Comparison of ENCODE assay signal across 10 cellular contexts in the genomic region with DNA sequence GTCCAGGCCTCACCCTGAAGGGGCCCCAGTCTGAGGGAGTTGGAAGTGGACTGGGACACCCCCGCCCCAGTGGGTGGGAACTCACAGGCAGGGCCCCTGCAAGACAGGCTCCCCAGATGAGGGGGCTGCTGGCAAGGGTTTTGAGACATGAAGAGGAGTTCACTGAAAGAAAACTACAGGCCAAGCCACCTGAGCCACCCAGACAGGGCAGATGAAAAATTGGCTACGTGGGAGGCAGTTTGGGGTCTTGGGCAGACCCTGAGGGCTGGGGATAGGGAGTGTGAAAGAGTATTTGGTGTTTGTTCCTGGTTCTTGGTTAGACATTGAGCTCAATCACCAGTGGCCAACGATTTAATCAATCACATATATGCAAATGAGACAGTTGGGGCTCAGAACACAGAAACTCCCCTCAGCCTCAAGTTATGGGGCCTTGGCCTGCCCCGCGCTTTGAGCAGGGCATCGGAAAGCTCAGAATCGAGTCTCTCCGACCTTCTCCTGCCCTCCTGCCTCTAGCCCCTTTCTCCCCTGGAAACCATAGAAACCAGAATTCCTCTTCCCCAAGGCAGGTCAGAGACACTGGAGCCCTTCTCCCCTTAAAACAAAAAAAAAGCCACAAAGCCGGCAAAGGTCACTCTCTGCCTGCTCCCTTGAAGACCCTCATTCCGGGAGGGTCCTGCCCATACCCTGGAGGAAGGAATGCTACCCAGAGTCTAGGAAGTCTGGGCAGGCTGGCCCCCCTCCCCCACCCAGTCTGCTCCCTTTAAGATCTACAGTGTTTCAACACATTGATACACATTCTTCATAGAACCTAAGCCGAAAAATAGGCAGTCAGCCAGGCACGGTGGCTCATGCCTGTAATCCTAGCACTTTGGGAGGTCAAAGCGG. TPM values are rescaled to one million over a fixed set of nuclear protein-coding genes. Genes with fewer than 3 reads are reported as not detected.
DNase-seq lines count a peak whose midpoint lies in the region; ATAC-seq and TF ChIP-seq lines count a peak whose summit lies in the region.
"Had no signal": no experiment of that assay in that cellular context is flagged by ENCODE, and none has a peak within 500 bp of the region (broad histone marks: within the 10 kb centered on the region; RNA-seq: fewer than 3 reads in every experiment).

No MANE protein-coding gene starts in this region.

- TF ChIP-seq CTCF in A673 (conservative IDR thresholded peaks at IDR 0.05; ENCODE audit: low read depth, low read length) (no peak), body of pancreas (IDR thresholded peaks at IDR 0.05) (peak in 1 of 7 experiments; percentile 9), lower lobe of right lung (IDR thresholded peaks at IDR 0.05) (no peak)

- peaks cover 36% of the 10 kb centered on the region for H3K4me1 ChIP-seq in A673 (ENCODE audit: insufficient read depth, low read length, poor library complexity, severe bottlenecking)
- peaks cover 54% of the 10 kb centered on the region for H3K4me1 ChIP-seq in body of pancreas
- peaks cover 34% of the 10 kb centered on the region for H3K4me1 ChIP-seq in lower lobe of right lung

- H3K27me3 ChIP-seq in A673 (replicated peaks; ENCODE audit: insufficient read depth, low read depth, low read length, poor library complexity) (no peaks in the 10 kb centered on the region), body of pancreas (no peaks in the 10 kb centered on the region), lower lobe of right lung (ENCODE audit: low read depth) (no peaks in the 10 kb centered on the region)
- H3K27me3 ChIP-seq: SJSA1 had no signal

- H3K9me3 ChIP-seq in A673 (ENCODE audit: low read depth, low read length, poor library complexity, severe bottlenecking) (no peaks in the 10 kb centered on the region), body of pancreas (no peaks in the 10 kb centered on the region), lower lobe of right lung (no peaks in the 10 kb centered on the region)
- H3K9me3 ChIP-seq: SJSA1 had no signal

- CTCF ChIA-PET in A673 (lab: Charles Lee) (interaction anchor here (0.8 to 2.0 kb wide), 2 partner anchors 12 to 23 kb away, joined by 3 to 5 read pairs; no protein-coding TSS in a partner anchor), HEK293T (lab: Yijun Ruan, JAX) (interaction anchor here (1.0 kb wide), 1 partner anchor 23 kb away, joined by 3 read pairs; no protein-coding TSS in a partner anchor)

- peak; percentile 78 for DNase-seq in A673 (ENCODE audit: low spot score)
- no peak for DNase-seq in HEK293T (ENCODE audit: extremely low spot score)
- DNase-seq in body of pancreas: peak; percentile 56 to 74 (median 70)
- DNase-seq in lower lobe of right lung: no peak
- DNase-seq in substantia nigra (lab: John Stamatoyannopoulos, UW): no peak

- POLR2A ChIA-PET in A673 (lab: Charles Lee; ENCODE audit: low non-redundant PET) (interaction anchor here (0.6 kb wide), 1 partner anchor 51 kb away, joined by 13 read pairs; no protein-coding TSS in a partner anchor), HEK293T (lab: Yijun Ruan, JAX) (interaction anchor here (1.0 to 1.5 kb wide), 4 partner anchors 11 to 107 kb away, joined by 3 to 8 read pairs (median 4); a partner anchor contains a TSS)

- ATAC-seq in body of pancreas (peak; percentile 12), lower lobe of right lung (no peak), GM21786 (IDR thresholded peaks at IDR 0.05; ENCODE audit: unreplicated experiment) (no peak), HG03457 (IDR thresholded peaks at IDR 0.05; ENCODE audit: unreplicated experiment) (no peak), HG03378 (IDR thresholded peaks at IDR 0.05; ENCODE audit: unreplicated experiment) (no peak)

- H3K27ac ChIP-seq in A673 (ENCODE audit: low read depth, low read length, poor library complexity, severe bottlenecking): peak overlapping the region; percentile 84
- H3K27ac ChIP-seq in body of pancreas: peak overlapping the region; percentile 69 to 92 (median 87)
- H3K27ac ChIP-seq in lower lobe of right lung: peak overlapping the region; percentile 65
- no peak overlapping the region for H3K27ac ChIP-seq in substantia nigra (ENCODE audit: low read depth, low read length, poor library complexity, severe bottlenecking)
- H3K27ac ChIP-seq: SJSA1 had no signal

- 55 to 68% methylated on average over 9 to 13 of the region's 13 CpGs for WGBS in body of pancreas, 2 donors

- H3K4me3 ChIP-seq in A673 (ENCODE audit: low read depth, low read length, poor library complexity, severe bottlenecking) (no peak overlapping the region), body of pancreas (no peak overlapping the region), lower lobe of right lung (no peak overlapping the region)
- H3K4me3 ChIP-seq: SJSA1 had no signal

- H3K36me3 ChIP-seq in A673 (ENCODE audit: insufficient read depth, low read length, poor library complexity, severe bottlenecking) (peaks cover 22% of the 10 kb centered on the region), body of pancreas (replicated peaks in 1 of 2; ENCODE audit: insufficient read depth in 1 of 2, low read depth in 2 of 2) (peaks cover under 1 to 9% of the 10 kb centered on the region in 2 donors), lower lobe of right lung (peaks cover 28% of the 10 kb centered on the region)

- no TSS peak for BruUV-seq in A673 (replicated peaks; lab: Mats Ljungman, UMichigan)

- no peak for TF ChIP-seq POLR2A in body of pancreas (IDR thresholded peaks at IDR 0.05)

- intact Hi-C loops in A673 (cut with micrococcal nuclease; ENCODE audit: unreplicated experiment): no loop called here
- intact Hi-C loops in body of pancreas (cut with DNase I): no loop called here
- intact Hi-C loops in lower lobe of right lung (cut with DNase I): no loop called here

TF ChIP-seq in HEK293T, 16 proteins besides CTCF, POLR2A, EP300 and RAD21:
- TF ChIP-seq NFRKB (IDR thresholded peaks at IDR 0.05): no peak
- TF ChIP-seq, protein P1, sequence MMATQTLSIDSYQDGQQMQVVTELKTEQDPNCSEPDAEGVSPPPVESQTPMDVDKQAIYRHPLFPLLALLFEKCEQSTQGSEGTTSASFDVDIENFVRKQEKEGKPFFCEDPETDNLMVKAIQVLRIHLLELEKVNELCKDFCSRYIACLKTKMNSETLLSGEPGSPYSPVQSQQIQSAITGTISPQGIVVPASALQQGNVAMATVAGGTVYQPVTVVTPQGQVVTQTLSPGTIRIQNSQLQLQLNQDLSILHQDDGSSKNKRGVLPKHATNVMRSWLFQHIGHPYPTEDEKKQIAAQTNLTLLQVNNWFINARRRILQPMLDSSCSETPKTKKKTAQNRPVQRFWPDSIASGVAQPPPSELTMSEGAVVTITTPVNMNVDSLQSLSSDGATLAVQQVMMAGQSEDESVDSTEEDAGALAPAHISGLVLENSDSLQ (IDR thresholded peaks at IDR 0.05): peak; percentile 64

RNA-seq across cellular contexts. Expression of a gene that starts 1.3 kb away (rescaled TPM):
- 153 and 223 TPM in 2 replicates for total RNA-seq in A673 (2021)
- 10 to 100 TPM; 52.7 to 72.8 TPM for total RNA-seq in body of pancreas
- 30.6 TPM for total RNA-seq in lower lobe of right lung

RNA-seq across cellular contexts. Expression of a gene that starts 20.1 kb away (rescaled TPM):
- total RNA-seq in A673 (2021) (242 and 248 TPM in 2 replicates), body of pancreas (10 to 100 TPM; 50.1 to 63.9 TPM), lower lobe of right lung (65.6 TPM)

RNA-seq across cellular contexts. Expression of a gene that starts 41.8 kb away (rescaled TPM):
- total RNA-seq in A673 (2021) (not detected in 2 replicates), body of pancreas (1 to 10 TPM in 1 of 2 donors, not detected in 1; 4.4 TPM), lower lobe of right lung (35.4 TPM)
- total RNA-seq: dermis microvascular lymphatic vessel endothelial cell, SJSA1 had no signal

RNA-seq across cellular contexts. Expression of a gene that starts 53.3 kb away (rescaled TPM):
- total RNA-seq in A673 (2021) (4.0 and 4.7 TPM in 2 replicates), body of pancreas (10 to 100 TPM; 40.5 to 86.1 TPM), lower lobe of right lung (21.2 TPM)

Comparison
In these comparisons a context has a peak if more than half of its experiments do, and no peak if none do; other contexts are left out.
1. DNase-seq: peak in A673 (single experiment) and body of pancreas (4 of 4); none in HEK293T (single experiment), lower lobe of right lung (single experiment) and substantia nigra (0 of 49).